In genomic region chr1:44819594-44820327, GRCh38 we compare ENCODE assay signal across 8 cellular contexts. TPM values are rescaled to one million over a fixed set of nuclear protein-coding genes. Genes with fewer than 3 reads are reported as not detected.
DNase-seq lines count a peak whose midpoint lies in the region; ATAC-seq and TF ChIP-seq lines count a peak whose summit lies in the region.

No MANE protein-coding gene starts in this region.

- peak; percentile 79 to 82 for ATAC-seq in CD4-positive, CD25-positive, alpha-beta regulatory T cell (ENCODE audit: low read depth in 2 of 2)
- peak; percentile 75 for ATAC-seq in GM19397 (IDR thresholded peaks at IDR 0.05; ENCODE audit: unreplicated experiment)
- ATAC-seq in HG03558 (IDR thresholded peaks at IDR 0.05; ENCODE audit: extremely low read depth, unreplicated experiment), result peak; percentile 51

- H3K9me3 ChIP-seq in CD4-positive, CD25-positive, alpha-beta regulatory T cell (ENCODE audit: control insufficient read depth in 2 of 2, low read length in 2 of 2), result no peaks in the 10 kb centered on the region
- H3K9me3 ChIP-seq in osteoblast (ENCODE audit: low read depth, low read length) (no peaks in the 10 kb centered on the region), thymus (ENCODE audit: control insufficient read depth) (no peaks in the 10 kb centered on the region)

- H3K36me3 ChIP-seq in CD4-positive, CD25-positive, alpha-beta regulatory T cell (ENCODE audit: control insufficient read depth, insufficient read depth, low read length), result no peaks in the 10 kb centered on the region
- peaks cover 13% of the 10 kb centered on the region for H3K36me3 ChIP-seq in osteoblast (ENCODE audit: insufficient read depth, low read length)
- H3K36me3 ChIP-seq in thymus (ENCODE audit: control insufficient read depth, insufficient read depth), result no peaks in the 10 kb centered on the region

- H2AFZ ChIP-seq in osteoblast (ENCODE audit: low read length), result peak overlapping the region; percentile 88

- under 1% methylated on average over 34 of the region's 34 CpGs for WGBS in thymus

- peaks cover 0 to 4% (median 0%) of the 10 kb centered on the region in 7 donors for H3K9me3 Mint-ChIP-seq in CD4-positive, CD25-positive, alpha-beta regulatory T cell
- H3K9me3 Mint-ChIP-seq in activated naive CD4-positive, alpha-beta T cell treated with anti-CD3 and anti-CD28 coated beads, Interleukin-2, amount 50 U/mL, for 24 hours, result no peaks in the 10 kb centered on the region

- H3K4me3 Mint-ChIP-seq in CD4-positive, CD25-positive, alpha-beta regulatory T cell, result peak overlapping the region; percentile 92 to 97 (median 94)
- H3K4me3 Mint-ChIP-seq in activated naive CD4-positive, alpha-beta T cell treated with anti-CD3 and anti-CD28 coated beads, Interleukin-2, amount 50 U/mL, for 24 hours, result peak overlapping the region; percentile 94

- no peaks in the 10 kb centered on the region for H3K36me3 Mint-ChIP-seq in CD4-positive, CD25-positive, alpha-beta regulatory T cell
- peaks cover 7% of the 10 kb centered on the region for H3K36me3 Mint-ChIP-seq in activated naive CD4-positive, alpha-beta T cell treated with anti-CD3 and anti-CD28 coated beads, Interleukin-2, amount 50 U/mL, for 24 hours

- peak overlapping the region; percentile 100 for H3K27ac Mint-ChIP-seq in CD4-positive, CD25-positive, alpha-beta regulatory T cell
- peak overlapping the region; percentile 100 for H3K27ac Mint-ChIP-seq in activated naive CD4-positive, alpha-beta T cell treated with anti-CD3 and anti-CD28 coated beads, Interleukin-2, amount 50 U/mL, for 24 hours

- H3K27me3 Mint-ChIP-seq in CD4-positive, CD25-positive, alpha-beta regulatory T cell, result no peaks in the 10 kb centered on the region
- no peaks in the 10 kb centered on the region for H3K27me3 Mint-ChIP-seq in activated naive CD4-positive, alpha-beta T cell treated with anti-CD3 and anti-CD28 coated beads, Interleukin-2, amount 50 U/mL, for 24 hours

- H3K79me2 ChIP-seq in osteoblast (ENCODE audit: insufficient read depth, low read length), result no peaks in the 10 kb centered on the region

- no peaks in the 10 kb centered on the region for H3K27me3 ChIP-seq in CD4-positive, CD25-positive, alpha-beta regulatory T cell (ENCODE audit: control insufficient read depth, insufficient read depth, low read length)
- H3K27me3 ChIP-seq in osteoblast (ENCODE audit: insufficient read depth, low read length) (no peaks in the 10 kb centered on the region), thymus (ENCODE audit: control insufficient read depth, insufficient read depth) (no peaks in the 10 kb centered on the region)

- H3K4me1 ChIP-seq in CD4-positive, CD25-positive, alpha-beta regulatory T cell (ENCODE audit: control insufficient read depth, insufficient read depth, low read length, poor library complexity, severe bottlenecking), result peaks cover 18% of the 10 kb centered on the region
- peaks cover 20% of the 10 kb centered on the region for H3K4me1 ChIP-seq in osteoblast (ENCODE audit: insufficient read depth, low read length)
- H3K4me1 ChIP-seq in thymus (ENCODE audit: control insufficient read depth, insufficient read depth, low read length), result peaks cover 3% of the 10 kb centered on the region

- peaks cover 20 to 53% (median 36%) of the 10 kb centered on the region in 4 donors for H3K4me1 Mint-ChIP-seq in CD4-positive, CD25-positive, alpha-beta regulatory T cell
- H3K4me1 Mint-ChIP-seq in activated naive CD4-positive, alpha-beta T cell treated with anti-CD3 and anti-CD28 coated beads, Interleukin-2, amount 50 U/mL, for 24 hours, result peaks cover 48% of the 10 kb centered on the region

- no peaks in the 10 kb centered on the region for H4K20me1 ChIP-seq in osteoblast (ENCODE audit: insufficient read depth, low read length)

- H3K4me2 ChIP-seq in osteoblast (ENCODE audit: insufficient read depth, low read length), result peak overlapping the region; percentile 97

- H3K4me3 ChIP-seq in CD4-positive, CD25-positive, alpha-beta regulatory T cell (ENCODE audit: low read depth, low read length), result peak overlapping the region; percentile 92
- H3K4me3 ChIP-seq in osteoblast (ENCODE audit: insufficient read depth, low read length), result peak overlapping the region; percentile 69
- peak overlapping the region; percentile 71 for H3K4me3 ChIP-seq in thymus (ENCODE audit: low read length)

- peak; percentile 12 for TF ChIP-seq CTCF in osteoblast (IDR thresholded peaks at IDR 0.05; ENCODE audit: extremely low read depth, low read depth, low read length)

- DNase-seq in CD4-positive, CD25-positive, alpha-beta regulatory T cell, result peak; percentile 69 to 89 (median 89)
- DNase-seq in SIG-M5 treated with dmso at 0.1 percent for 504 hours (lab: John Stamatoyannopoulos, UW; ENCODE audit: unreplicated experiment) (peak; percentile 93), glomerular visceral epithelial cell (ENCODE audit: extremely low spot score) (peak; percentile 95), osteoblast (ENCODE audit: insufficient read length, low spot score, missing footprints) (peak; percentile 98)

- H3K27ac ChIP-seq in CD4-positive, CD25-positive, alpha-beta regulatory T cell (ENCODE audit: insufficient read depth, low read length, poor library complexity, severe bottlenecking), result peak overlapping the region; percentile 96
- H3K27ac ChIP-seq in osteoblast (ENCODE audit: low read depth, low read length), result peak overlapping the region; percentile 99
- peak overlapping the region; percentile 96 for H3K27ac ChIP-seq in thymus (ENCODE audit: low read depth)

RNA-seq across cellular contexts. Expression of gene BTBD19, which starts 11.4 kb away (rescaled TPM):
- 45.4 TPM for total RNA-seq in CD4-positive, CD25-positive, alpha-beta regulatory T cell
- under 1 TPM in 2 of 4 donors, not detected in 2; 0.31 to 0.87 TPM for polyA plus RNA-seq in CD4-positive, CD25-positive, alpha-beta regulatory T cell
- 21.4 and 23.6 TPM in 2 replicates for total RNA-seq in osteoblast
- 3.8 TPM for polyA plus RNA-seq in thymus

RNA-seq across cellular contexts. Expression of gene DYNLT4, which starts 12.6 kb away (rescaled TPM):
- 3.6 TPM for total RNA-seq in CD4-positive, CD25-positive, alpha-beta regulatory T cell
- polyA plus RNA-seq in CD4-positive, CD25-positive, alpha-beta regulatory T cell, result 1 to 10 TPM in 2 of 4 donors, under 1 TPM in 1, not detected in 1; 0.71 to 2.6 (median 2.1) TPM
- total RNA-seq in osteoblast, result 0.29 and 0.36 TPM in 2 replicates
- 0.09 TPM for polyA plus RNA-seq in thymus

RNA-seq across cellular contexts. Expression of gene PLK3, which starts 19.6 kb away (rescaled TPM):
- total RNA-seq in CD4-positive, CD25-positive, alpha-beta regulatory T cell, result 539 TPM
- polyA plus RNA-seq in CD4-positive, CD25-positive, alpha-beta regulatory T cell, result 10 to 100 TPM; 28.2 to 48.9 (median 43.8) TPM
- total RNA-seq in osteoblast, result 33.7 and 35.1 TPM in 2 replicates
- 32.9 TPM for polyA plus RNA-seq in thymus

RNA-seq across cellular contexts. Expression of gene PTCH2, which starts 23.3 kb away (rescaled TPM):
- 0.94 TPM for total RNA-seq in CD4-positive, CD25-positive, alpha-beta regulatory T cell
- under 1 TPM in 2 of 4 donors, not detected in 2; 0.05 to 0.13 TPM for polyA plus RNA-seq in CD4-positive, CD25-positive, alpha-beta regulatory T cell
- total RNA-seq in osteoblast, result 0.29 and 0.36 TPM in 2 replicates
- polyA plus RNA-seq in thymus, result 0.91 TPM

RNA-seq across cellular contexts. Expression of gene BEST4, which starts 31.8 kb away (rescaled TPM):
- 0.57 TPM for total RNA-seq in CD4-positive, CD25-positive, alpha-beta regulatory T cell
- under 1 TPM in 3 of 4 donors, not detected in 1; 0.20 to 0.88 (median 0.78) TPM for polyA plus RNA-seq in CD4-positive, CD25-positive, alpha-beta regulatory T cell
- total RNA-seq in osteoblast, result under 0.01 TPM in 1 of 2 replicates, not detected in the other
- 1.3 TPM for polyA plus RNA-seq in thymus

Comparison
In these comparisons a context has a peak if more than half of its experiments do, and no peak if none do; other contexts are left out.
1. Peak in every context shown above with its lines: DNase-seq, ATAC-seq, H3K4me3 ChIP-seq and H3K27ac ChIP-seq.
2. RNA of gene PLK3, which starts 19.6 kb away (total RNA-seq): 539 TPM in CD4-positive, CD25-positive, alpha-beta regulatory T cell (single experiment); 33.7 to 35.1 TPM in osteoblast; every median in the first group is over 10 times any median in the second.